1 cellular context compared by ENCODE assay signal in the genomic region with DNA sequence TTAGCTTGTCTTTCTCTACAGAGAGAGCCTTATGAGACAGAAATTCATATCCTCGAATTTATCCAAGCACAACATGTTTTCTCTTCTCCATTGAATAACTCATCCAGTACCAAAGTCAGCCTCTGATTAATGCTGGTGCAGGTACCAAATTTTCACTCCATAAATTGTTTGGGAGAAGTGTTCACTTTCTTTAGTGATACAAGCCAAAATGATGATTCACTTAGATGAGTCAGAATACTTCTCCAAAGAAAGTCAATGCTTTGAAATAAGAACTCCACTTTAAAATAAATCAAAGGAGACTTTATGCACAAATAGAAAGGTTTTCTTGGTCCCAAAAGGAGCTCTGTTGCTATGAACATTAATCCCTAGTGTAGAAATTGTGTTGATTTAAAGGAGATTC.
TF ChIP-seq lines count a peak whose summit lies in the region.

No MANE protein-coding gene starts in this region.

TF ChIP-seq in IMR-90, 13 proteins besides CTCF, POLR2A, EP300 and RAD21 (continued from another document):
- TF ChIP-seq NFE2L2 (IDR thresholded peaks at IDR 0.05; ENCODE audit: low read depth, low read length) (no peak), RFX5 (IDR thresholded peaks at IDR 0.05; ENCODE audit: low read depth, low read length) (no peak), BHLHE40 (IDR thresholded peaks at IDR 0.05; ENCODE audit: low read depth, low read length) (no peak), MAFK (IDR thresholded peaks at IDR 0.05; ENCODE audit: low read depth, low read length) (no peak), MXI1 (IDR thresholded peaks at IDR 0.05; ENCODE audit: borderline replicate concordance, low read depth, low read length) (no peak), FOS (IDR thresholded peaks at IDR 0.05; ENCODE audit: low read depth, low read length) (no peak), SMC3 (IDR thresholded peaks at IDR 0.05; ENCODE audit: low read depth, low read length) (no peak), MAZ (IDR thresholded peaks at IDR 0.05; ENCODE audit: borderline replicate concordance, low read depth, low read length) (no peak), RCOR1 (IDR thresholded peaks at IDR 0.05; ENCODE audit: insufficient replicate concordance, low read length) (no peak), ELK1 (IDR thresholded peaks at IDR 0.05; ENCODE audit: borderline replicate concordance, low read depth, low read length) (no peak)
- TF ChIP-seq, protein P1, sequence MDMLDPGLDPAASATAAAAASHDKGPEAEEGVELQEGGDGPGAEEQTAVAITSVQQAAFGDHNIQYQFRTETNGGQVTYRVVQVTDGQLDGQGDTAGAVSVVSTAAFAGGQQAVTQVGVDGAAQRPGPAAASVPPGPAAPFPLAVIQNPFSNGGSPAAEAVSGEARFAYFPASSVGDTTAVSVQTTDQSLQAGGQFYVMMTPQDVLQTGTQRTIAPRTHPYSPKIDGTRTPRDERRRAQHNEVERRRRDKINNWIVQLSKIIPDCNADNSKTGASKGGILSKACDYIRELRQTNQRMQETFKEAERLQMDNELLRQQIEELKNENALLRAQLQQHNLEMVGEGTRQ (IDR thresholded peaks at IDR 0.05; ENCODE audit: low read depth, low read length), result no peak
